10 cellular contexts compared by ENCODE assay signal in genomic region chr6:151806757-151807512, GRCh38. TPM values are rescaled to one million over a fixed set of nuclear protein-coding genes. Genes with fewer than 3 reads are reported as not detected.
DNase-seq lines count a peak whose midpoint lies in the region; ATAC-seq, FAIRE-seq and TF ChIP-seq lines count a peak whose summit lies in the region.
"Had no signal": no experiment of that assay in that cellular context is flagged by ENCODE, and none has a peak within 500 bp of the region (broad histone marks: within the 10 kb centered on the region; RNA-seq: fewer than 3 reads in every experiment).

No MANE protein-coding gene starts in this region.

- no peak overlapping the region for H3K27ac Mint-ChIP-seq in CD4-positive, alpha-beta memory T cell

- dilution Hi-C loops in endothelial cell of umbilical vein (cut with MboI; ENCODE audit: extremely low pct_ligation_motif_present, low sequenced_read_pairs): no loop called here

- H2AFZ ChIP-seq in endothelial cell of umbilical vein (ENCODE audit: low read depth, low read length): no peak overlapping the region

- H3K27me3 ChIP-seq in CD4-positive, alpha-beta memory T cell (ENCODE audit: insufficient read depth, low read length): peaks cover 13% of the 10 kb centered on the region
- peaks cover 51 to 73% of the 10 kb centered on the region in 2 experiments for H3K27me3 ChIP-seq in endothelial cell of umbilical vein (ENCODE audit: control insufficient read depth in 2 of 2, insufficient read depth in 2 of 2, low read length in 2 of 2)

- FAIRE-seq in endothelial cell of umbilical vein (lab: Jason Lieb, UNC) (no peak), frontal cortex (lab: Jason Lieb, UNC) (no peak)
- FAIRE-seq: TTC549 had no signal

- no peaks in the 10 kb centered on the region for H3K36me3 Mint-ChIP-seq in CD4-positive, alpha-beta memory T cell

- H3K9ac ChIP-seq in endothelial cell of umbilical vein (replicated peaks; ENCODE audit: extremely low read depth, insufficient read depth, low read length): no peak overlapping the region

- H3K27me3 Mint-ChIP-seq in CD4-positive, alpha-beta memory T cell: peaks cover 25 to 32% of the 10 kb centered on the region in 2 donors

- CTCF ChIA-PET in CD4-positive, alpha-beta memory T cell (lab: Charles Lee; ENCODE audit: partially characterized antibody): no interaction called here
- CTCF ChIA-PET in endothelial cell of umbilical vein (lab: Charles Lee): interaction anchor here (0.9 kb wide), 1 partner anchor 41 kb away, joined by 3 read pairs; no protein-coding TSS in a partner anchor

- H3K4me3 Mint-ChIP-seq in CD4-positive, alpha-beta memory T cell: peak overlapping the region; percentile 26 to 77 (median 65)

- no peaks in the 10 kb centered on the region for H4K20me1 ChIP-seq in endothelial cell of umbilical vein (replicated peaks; ENCODE audit: control insufficient read depth, extremely low read depth, insufficient read depth, low read length)

- BruUV-seq in endothelial cell of umbilical vein (replicated peaks; lab: Mats Ljungman, UMichigan): no TSS peak

- TF ChIP-seq CTCF in NB4 (IDR thresholded peaks at IDR 0.05; ENCODE audit: low read depth, low read length): no peak
- TF ChIP-seq CTCF in endothelial cell of umbilical vein (IDR thresholded peaks at IDR 0.05; ENCODE audit: extremely low read depth in 1 of 2, insufficient read depth in 1 of 2, low read depth in 1 of 2, low read length in 2 of 2): no peak
- TF ChIP-seq CTCF in omental fat pad (IDR thresholded peaks at IDR 0.05): no peak

- no peak overlapping the region for H3K27ac ChIP-seq in CD4-positive, alpha-beta memory T cell (ENCODE audit: low read depth, low read length)
- H3K27ac ChIP-seq in endothelial cell of umbilical vein (ENCODE audit: insufficient read depth, low read depth, low read length): no peak overlapping the region

- no peak overlapping the region for H3K4me3 ChIP-seq in CD4-positive, alpha-beta memory T cell (ENCODE audit: low read length in 2 of 2)
- H3K4me3 ChIP-seq in NB4 (ENCODE audit: low read depth, low read length) (no peak overlapping the region), endothelial cell of umbilical vein (replicated peaks in 1 of 3; ENCODE audit: insufficient read depth in 1 of 3, low read depth in 1 of 3, low read length in 3 of 3) (no peak overlapping the region)

- H3K4me1 Mint-ChIP-seq in CD4-positive, alpha-beta memory T cell: peaks cover 5 to 15% (median 7%) of the 10 kb centered on the region in 4 donors

- no peak for DNase-seq in CD4-positive, alpha-beta memory T cell
- peak; percentile 76 for DNase-seq in NB4 (ENCODE audit: low read depth)
- DNase-seq in endothelial cell of umbilical vein (ENCODE audit: low read depth, low spot score): no peak
- DNase-seq in omental fat pad (ENCODE audit: low spot score): no peak
- no peak for DNase-seq in head of caudate nucleus
- DNase-seq in GOT3 (lab: John Stamatoyannopoulos, UW): no peak
- DNase-seq in frontal cortex (ENCODE audit: low spot score in 2 of 2): no peak

- H3K79me2 ChIP-seq in endothelial cell of umbilical vein (ENCODE audit: control insufficient read depth, insufficient read depth, low read length): no peaks in the 10 kb centered on the region

- H3K4me2 ChIP-seq in endothelial cell of umbilical vein (ENCODE audit: insufficient read depth, low read length): peak overlapping the region; percentile 33

- H3K9me3 Mint-ChIP-seq in CD4-positive, alpha-beta memory T cell: peaks cover 0 to 3% (median 0%) of the 10 kb centered on the region in 8 donors

- no peaks in the 10 kb centered on the region for H3K9me3 ChIP-seq in CD4-positive, alpha-beta memory T cell (ENCODE audit: control insufficient read depth in 1 of 2, low read length in 2 of 2)
- no peaks in the 10 kb centered on the region for H3K9me3 ChIP-seq in endothelial cell of umbilical vein (replicated peaks; ENCODE audit: control insufficient read depth, insufficient read depth, low read length)

- ATAC-seq in omental fat pad (ENCODE audit: low FRiP score): peak; percentile 24
- ATAC-seq in GM19452 (IDR thresholded peaks at IDR 0.05; ENCODE audit: unreplicated experiment): no peak

- no peaks in the 10 kb centered on the region for H3K9me1 ChIP-seq in endothelial cell of umbilical vein (replicated peaks; ENCODE audit: control insufficient read depth, extremely low read depth, insufficient read depth, low read length)

- peaks cover 9% of the 10 kb centered on the region for H3K4me1 ChIP-seq in CD4-positive, alpha-beta memory T cell (ENCODE audit: insufficient read depth, low read length)
- peaks cover 11% of the 10 kb centered on the region for H3K4me1 ChIP-seq in endothelial cell of umbilical vein (ENCODE audit: control insufficient read depth, extremely low read depth, insufficient read depth, low read length)

- TF ChIP-seq POLR2A in NB4 (IDR thresholded peaks at IDR 0.05; ENCODE audit: extremely low read depth, insufficient read length): no peak
- TF ChIP-seq POLR2A in endothelial cell of umbilical vein (IDR thresholded peaks at IDR 0.05; ENCODE audit: low read depth, low read length): no peak

- H3K36me3 ChIP-seq in CD4-positive, alpha-beta memory T cell (ENCODE audit: insufficient read depth, low read length): no peaks in the 10 kb centered on the region
- H3K36me3 ChIP-seq in endothelial cell of umbilical vein (ENCODE audit: control insufficient read depth in 2 of 2, extremely low read depth in 1 of 2, insufficient read depth in 2 of 2, low read length in 2 of 2): no peaks in the 10 kb centered on the region

- POLR2A ChIA-PET in CD4-positive, alpha-beta memory T cell (lab: Charles Lee; ENCODE audit: partially characterized antibody): no interaction called here
- POLR2A ChIA-PET in endothelial cell of umbilical vein (lab: Charles Lee): no interaction called here

- intact Hi-C loops in CD4-positive, alpha-beta memory T cell (cut with micrococcal nuclease): no loop called here
- intact Hi-C loops in endothelial cell of umbilical vein (cut with micrococcal nuclease) (no loop called here), head of caudate nucleus (cut with DNase I) (no loop called here)

TF ChIP-seq in endothelial cell of umbilical vein, 7 proteins besides CTCF, POLR2A, EP300 and RAD21:
- TF ChIP-seq EZH2 (IDR thresholded peaks at IDR 0.05; ENCODE audit: borderline replicate concordance, low read depth, low read length, severe bottlenecking) (no peak), FOS (IDR thresholded peaks at IDR 0.05; ENCODE audit: borderline replicate concordance, insufficient read depth, low read length) (no peak), GATA2 (IDR thresholded peaks at IDR 0.05; ENCODE audit: insufficient read depth, insufficient read length, low read depth, low read length) (no peak), MYC (IDR thresholded peaks at IDR 0.05; ENCODE audit: low read depth, low read length) (no peak), POLR2AphosphoS5 (IDR thresholded peaks at IDR 0.05; ENCODE audit: insufficient read depth, low read depth, low read length) (no peak), MAX (IDR thresholded peaks at IDR 0.05; ENCODE audit: insufficient read depth, insufficient read length) (no peak), JUN (IDR thresholded peaks at IDR 0.05; ENCODE audit: borderline replicate concordance, insufficient read depth, insufficient read length, low read depth) (no peak)
TF ChIP-seq in endothelial cell of umbilical vein: peak in this region for 0.

RNA-seq across cellular contexts. Expression of gene ESR1, which starts 0.5 kb away (rescaled TPM):
- total RNA-seq in CD4-positive, alpha-beta memory T cell: 1 to 10 TPM; 3.6 to 6.8 TPM
- polyA plus RNA-seq in CD4-positive, alpha-beta memory T cell: 1 to 10 TPM in 1 of 2 donors, under 1 TPM in 1; 0.67 to 1.1 TPM
- total RNA-seq in endothelial cell of umbilical vein: not detected in 2 replicates
- 0.01 TPM in 1 of 2 replicates, not detected in the other for polyA plus RNA-seq in endothelial cell of umbilical vein
- 0.01 TPM in 2 replicates for polyA plus RNA-seq in endothelial cell of umbilical vein (2011; cell fraction: cytosol; rRNA removed)
- 0.05 and 0.07 TPM in 2 replicates for polyA plus RNA-seq in endothelial cell of umbilical vein (2011; cell fraction: nucleus; rRNA removed)
- polyA plus RNA-seq in endothelial cell of umbilical vein (2012): 0.11 and 0.12 TPM in 2 replicates
- polyA minus RNA-seq in endothelial cell of umbilical vein: 0.08 TPM in 1 of 2 replicates, not detected in the other
- not detected for polyA minus RNA-seq in endothelial cell of umbilical vein (2011; cell fraction: cytosol; rRNA and poly(A)+ RNA removed)
- polyA minus RNA-seq in endothelial cell of umbilical vein (2011; cell fraction: nucleus; rRNA and poly(A)+ RNA removed): 0.14 TPM in 1 of 2 replicates, not detected in the other
- total RNA-seq in omental fat pad: 1 to 10 TPM; 2.3 to 4.9 (median 3.8) TPM
- under 0.01 TPM for total RNA-seq in frontal cortex
- total RNA-seq: glomerular endothelial cell had no signal
